Comparison of ENCODE assay signal across 1 cellular context in the genomic region with DNA sequence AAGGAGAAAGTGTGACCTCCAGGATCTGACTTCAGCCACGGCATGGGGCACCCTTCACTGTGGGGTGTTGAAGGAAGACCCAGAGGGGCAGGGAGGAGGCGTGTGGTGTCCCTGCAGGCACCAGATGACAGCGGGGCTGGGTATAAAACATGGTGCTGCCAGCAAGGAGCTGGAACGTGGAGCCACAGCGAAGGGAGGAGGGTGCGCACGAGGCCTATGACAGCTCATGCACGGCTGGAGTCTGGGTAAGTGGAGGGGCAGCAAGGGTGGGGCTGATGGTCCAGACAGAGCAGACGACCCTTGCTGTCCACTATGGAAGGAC.
TF ChIP-seq lines count a peak whose summit lies in the region.

No MANE protein-coding gene starts in this region.

TF ChIP-seq in GM12878, 131 proteins besides CTCF, POLR2A, EP300 and RAD21:
- TF ChIP-seq, protein P1, sequence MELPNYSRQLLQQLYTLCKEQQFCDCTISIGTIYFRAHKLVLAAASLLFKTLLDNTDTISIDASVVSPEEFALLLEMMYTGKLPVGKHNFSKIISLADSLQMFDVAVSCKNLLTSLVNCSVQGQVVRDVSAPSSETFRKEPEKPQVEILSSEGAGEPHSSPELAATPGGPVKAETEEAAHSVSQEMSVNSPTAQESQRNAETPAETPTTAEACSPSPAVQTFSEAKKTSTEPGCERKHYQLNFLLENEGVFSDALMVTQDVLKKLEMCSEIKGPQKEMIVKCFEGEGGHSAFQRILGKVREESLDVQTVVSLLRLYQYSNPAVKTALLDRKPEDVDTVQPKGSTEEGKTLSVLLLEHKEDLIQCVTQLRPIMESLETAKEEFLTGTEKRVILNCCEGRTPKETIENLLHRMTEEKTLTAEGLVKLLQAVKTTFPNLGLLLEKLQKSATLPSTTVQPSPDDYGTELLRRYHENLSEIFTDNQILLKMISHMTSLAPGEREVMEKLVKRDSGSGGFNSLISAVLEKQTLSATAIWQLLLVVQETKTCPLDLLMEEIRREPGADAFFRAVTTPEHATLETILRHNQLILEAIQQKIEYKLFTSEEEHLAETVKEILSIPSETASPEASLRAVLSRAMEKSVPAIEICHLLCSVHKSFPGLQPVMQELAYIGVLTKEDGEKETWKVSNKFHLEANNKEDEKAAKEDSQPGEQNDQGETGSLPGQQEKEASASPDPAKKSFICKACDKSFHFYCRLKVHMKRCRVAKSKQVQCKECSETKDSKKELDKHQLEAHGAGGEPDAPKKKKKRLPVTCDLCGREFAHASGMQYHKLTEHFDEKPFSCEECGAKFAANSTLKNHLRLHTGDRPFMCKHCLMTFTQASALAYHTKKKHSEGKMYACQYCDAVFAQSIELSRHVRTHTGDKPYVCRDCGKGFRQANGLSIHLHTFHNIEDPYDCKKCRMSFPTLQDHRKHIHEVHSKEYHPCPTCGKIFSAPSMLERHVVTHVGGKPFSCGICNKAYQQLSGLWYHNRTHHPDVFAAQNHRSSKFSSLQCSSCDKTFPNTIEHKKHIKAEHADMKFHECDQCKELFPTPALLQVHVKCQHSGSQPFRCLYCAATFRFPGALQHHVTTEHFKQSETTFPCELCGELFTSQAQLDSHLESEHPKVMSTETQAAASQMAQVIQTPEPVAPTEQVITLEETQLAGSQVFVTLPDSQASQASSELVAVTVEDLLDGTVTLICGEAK (IDR thresholded peaks at IDR 0.05; ENCODE audit: borderline replicate concordance) = no peak
- TF ChIP-seq ZNF24 (IDR thresholded peaks at IDR 0.05) = no peak
- TF ChIP-seq LARP7 (IDR thresholded peaks at IDR 0.05) = no peak
- TF ChIP-seq FOXM1 (IDR thresholded peaks at IDR 0.05; ENCODE audit: low read depth, low read length) = no peak
- TF ChIP-seq EZH2 (IDR thresholded peaks at IDR 0.05; ENCODE audit: borderline replicate concordance, control insufficient read depth, low read depth, low read length) = no peak
- no peak for TF ChIP-seq MXI1 (IDR thresholded peaks at IDR 0.05; ENCODE audit: low read depth, low read length)
- no peak for TF ChIP-seq SUZ12 (IDR thresholded peaks at IDR 0.05; ENCODE audit: unreplicated experiment)
- TF ChIP-seq, protein P2, sequence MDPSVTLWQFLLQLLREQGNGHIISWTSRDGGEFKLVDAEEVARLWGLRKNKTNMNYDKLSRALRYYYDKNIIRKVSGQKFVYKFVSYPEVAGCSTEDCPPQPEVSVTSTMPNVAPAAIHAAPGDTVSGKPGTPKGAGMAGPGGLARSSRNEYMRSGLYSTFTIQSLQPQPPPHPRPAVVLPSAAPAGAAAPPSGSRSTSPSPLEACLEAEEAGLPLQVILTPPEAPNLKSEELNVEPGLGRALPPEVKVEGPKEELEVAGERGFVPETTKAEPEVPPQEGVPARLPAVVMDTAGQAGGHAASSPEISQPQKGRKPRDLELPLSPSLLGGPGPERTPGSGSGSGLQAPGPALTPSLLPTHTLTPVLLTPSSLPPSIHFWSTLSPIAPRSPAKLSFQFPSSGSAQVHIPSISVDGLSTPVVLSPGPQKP (IDR thresholded peaks at IDR 0.05; ENCODE audit: low read depth, low read length) = no peak
- no peak for TF ChIP-seq NBN (IDR thresholded peaks at IDR 0.05)
- no peak for TF ChIP-seq ZNF274 (IDR thresholded peaks at IDR 0.05; ENCODE audit: insufficient read depth, insufficient read length)
- TF ChIP-seq BHLHE40 (IDR thresholded peaks at IDR 0.05; ENCODE audit: borderline replicate concordance in 1 of 2, low read depth in 2 of 2, low read length in 1 of 2) = no peak
- TF ChIP-seq, protein P3, sequence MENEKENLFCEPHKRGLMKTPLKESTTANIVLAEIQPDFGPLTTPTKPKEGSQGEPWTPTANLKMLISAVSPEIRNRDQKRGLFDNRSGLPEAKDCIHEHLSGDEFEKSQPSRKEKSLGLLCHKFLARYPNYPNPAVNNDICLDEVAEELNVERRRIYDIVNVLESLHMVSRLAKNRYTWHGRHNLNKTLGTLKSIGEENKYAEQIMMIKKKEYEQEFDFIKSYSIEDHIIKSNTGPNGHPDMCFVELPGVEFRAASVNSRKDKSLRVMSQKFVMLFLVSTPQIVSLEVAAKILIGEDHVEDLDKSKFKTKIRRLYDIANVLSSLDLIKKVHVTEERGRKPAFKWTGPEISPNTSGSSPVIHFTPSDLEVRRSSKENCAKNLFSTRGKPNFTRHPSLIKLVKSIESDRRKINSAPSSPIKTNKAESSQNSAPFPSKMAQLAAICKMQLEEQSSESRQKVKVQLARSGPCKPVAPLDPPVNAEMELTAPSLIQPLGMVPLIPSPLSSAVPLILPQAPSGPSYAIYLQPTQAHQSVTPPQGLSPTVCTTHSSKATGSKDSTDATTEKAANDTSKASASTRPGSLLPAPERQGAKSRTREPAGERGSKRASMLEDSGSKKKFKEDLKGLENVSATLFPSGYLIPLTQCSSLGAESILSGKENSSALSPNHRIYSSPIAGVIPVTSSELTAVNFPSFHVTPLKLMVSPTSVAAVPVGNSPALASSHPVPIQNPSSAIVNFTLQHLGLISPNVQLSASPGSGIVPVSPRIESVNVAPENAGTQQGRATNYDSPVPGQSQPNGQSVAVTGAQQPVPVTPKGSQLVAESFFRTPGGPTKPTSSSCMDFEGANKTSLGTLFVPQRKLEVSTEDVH (IDR thresholded peaks at IDR 0.05; ENCODE audit: low read depth, partially characterized antibody) = no peak
- TF ChIP-seq ETV6 (conservative IDR thresholded peaks at IDR 0.05 in 1 of 2, IDR thresholded peaks at IDR 0.05 in 1 of 2; ENCODE audit: borderline replicate concordance in 1 of 2, low read depth in 1 of 2) = no peak
- TF ChIP-seq, protein P4, sequence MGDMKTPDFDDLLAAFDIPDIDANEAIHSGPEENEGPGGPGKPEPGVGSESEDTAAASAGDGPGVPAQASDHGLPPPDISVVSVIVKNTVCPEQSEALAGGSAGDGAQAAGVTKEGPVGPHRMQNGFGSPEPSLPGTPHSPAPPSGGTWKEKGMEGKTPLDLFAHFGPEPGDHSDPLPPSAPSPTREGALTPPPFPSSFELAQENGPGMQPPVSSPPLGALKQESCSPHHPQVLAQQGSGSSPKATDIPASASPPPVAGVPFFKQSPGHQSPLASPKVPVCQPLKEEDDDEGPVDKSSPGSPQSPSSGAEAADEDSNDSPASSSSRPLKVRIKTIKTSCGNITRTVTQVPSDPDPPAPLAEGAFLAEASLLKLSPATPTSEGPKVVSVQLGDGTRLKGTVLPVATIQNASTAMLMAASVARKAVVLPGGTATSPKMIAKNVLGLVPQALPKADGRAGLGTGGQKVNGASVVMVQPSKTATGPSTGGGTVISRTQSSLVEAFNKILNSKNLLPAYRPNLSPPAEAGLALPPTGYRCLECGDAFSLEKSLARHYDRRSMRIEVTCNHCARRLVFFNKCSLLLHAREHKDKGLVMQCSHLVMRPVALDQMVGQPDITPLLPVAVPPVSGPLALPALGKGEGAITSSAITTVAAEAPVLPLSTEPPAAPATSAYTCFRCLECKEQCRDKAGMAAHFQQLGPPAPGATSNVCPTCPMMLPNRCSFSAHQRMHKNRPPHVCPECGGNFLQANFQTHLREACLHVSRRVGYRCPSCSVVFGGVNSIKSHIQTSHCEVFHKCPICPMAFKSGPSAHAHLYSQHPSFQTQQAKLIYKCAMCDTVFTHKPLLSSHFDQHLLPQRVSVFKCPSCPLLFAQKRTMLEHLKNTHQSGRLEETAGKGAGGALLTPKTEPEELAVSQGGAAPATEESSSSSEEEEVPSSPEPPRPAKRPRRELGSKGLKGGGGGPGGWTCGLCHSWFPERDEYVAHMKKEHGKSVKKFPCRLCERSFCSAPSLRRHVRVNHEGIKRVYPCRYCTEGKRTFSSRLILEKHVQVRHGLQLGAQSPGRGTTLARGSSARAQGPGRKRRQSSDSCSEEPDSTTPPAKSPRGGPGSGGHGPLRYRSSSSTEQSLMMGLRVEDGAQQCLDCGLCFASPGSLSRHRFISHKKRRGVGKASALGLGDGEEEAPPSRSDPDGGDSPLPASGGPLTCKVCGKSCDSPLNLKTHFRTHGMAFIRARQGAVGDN (IDR thresholded peaks at IDR 0.05) = no peak
- TF ChIP-seq MYB (IDR thresholded peaks at IDR 0.05; ENCODE audit: borderline replicate concordance, low read depth, low read length) = no peak
- TF ChIP-seq, protein P5, sequence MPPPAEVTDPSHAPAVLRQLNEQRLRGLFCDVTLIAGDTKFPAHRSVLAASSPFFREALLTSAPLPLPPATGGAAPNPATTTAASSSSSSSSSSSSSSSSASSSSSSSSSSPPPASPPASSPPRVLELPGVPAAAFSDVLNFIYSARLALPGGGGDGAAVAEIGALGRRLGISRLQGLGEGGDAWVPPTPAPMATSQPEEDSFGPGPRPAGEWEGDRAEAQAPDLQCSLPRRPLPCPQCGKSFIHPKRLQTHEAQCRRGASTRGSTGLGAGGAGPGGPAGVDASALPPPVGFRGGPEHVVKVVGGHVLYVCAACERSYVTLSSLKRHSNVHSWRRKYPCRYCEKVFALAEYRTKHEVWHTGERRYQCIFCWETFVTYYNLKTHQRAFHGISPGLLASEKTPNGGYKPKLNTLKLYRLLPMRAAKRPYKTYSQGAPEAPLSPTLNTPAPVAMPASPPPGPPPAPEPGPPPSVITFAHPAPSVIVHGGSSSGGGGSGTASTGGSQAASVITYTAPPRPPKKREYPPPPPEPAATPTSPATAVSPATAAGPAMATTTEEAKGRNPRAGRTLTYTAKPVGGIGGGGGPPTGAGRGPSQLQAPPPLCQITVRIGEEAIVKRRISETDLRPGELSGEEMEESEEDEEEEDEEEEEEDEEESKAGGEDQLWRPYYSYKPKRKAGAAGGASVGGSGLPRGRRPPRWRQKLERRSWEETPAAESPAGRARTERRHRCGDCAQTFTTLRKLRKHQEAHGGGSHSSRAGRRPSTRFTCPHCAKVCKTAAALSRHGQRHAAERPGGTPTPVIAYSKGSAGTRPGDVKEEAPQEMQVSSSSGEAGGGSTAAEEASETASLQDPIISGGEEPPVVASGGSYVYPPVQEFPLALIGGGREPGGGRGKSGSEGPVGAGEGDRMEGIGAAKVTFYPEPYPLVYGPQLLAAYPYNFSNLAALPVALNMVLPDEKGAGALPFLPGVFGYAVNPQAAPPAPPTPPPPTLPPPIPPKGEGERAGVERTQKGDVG (CRISPR knock-in tag; IDR thresholded peaks at IDR 0.05) = no peak
- TF ChIP-seq MYC (IDR thresholded peaks at IDR 0.05; ENCODE audit: insufficient read depth, insufficient read length, insufficient replicate concordance, low read length, severe bottlenecking) = no peak
